24 cellular contexts compared by ENCODE assay signal in genomic region chr17:30701498-30701989, GRCh38.
A peak's percentile ranks its signal among the peaks of the same experiment; 100 is the strongest.
DNase-seq lines count a peak whose midpoint lies in the region; ATAC-seq, FAIRE-seq and TF ChIP-seq lines count a peak whose summit lies in the region.
"Had no signal": no experiment of that assay in that cellular context is flagged by ENCODE, and none has a peak within 500 bp of the region (broad histone marks: within the 10 kb centered on the region; RNA-seq: fewer than 3 reads in every experiment).

No MANE protein-coding gene starts in this region.

- H2AK5ac ChIP-seq in H1 (ENCODE audit: low read depth, low read length) = no peak overlapping the region

- POLR2A ChIA-PET in H1 (lab: Charles Lee; ENCODE audit: partially characterized antibody) = interaction anchor here (1.4 kb wide), 1 partner anchor 225 kb away, joined by 3 read pairs; the partner anchor contains the start of gene GOSR1

- H2BK5ac ChIP-seq in H1 (ENCODE audit: low read depth, low read length) = no peak overlapping the region

- peak overlapping the region in 1 of 2 experiments; percentile 2; a peak in 1 of 4 replicates for H3K4me2 ChIP-seq in H1 (ENCODE audit: insufficient read depth in 1 of 2, low read depth in 2 of 2, low read length in 2 of 2)

- H3K27ac ChIP-seq in 22Rv1 (peak overlapping the region; percentile 51; the same call in 1 of the 2 replicates), HUES6 (ENCODE audit: low read depth, low read length) (peak overlapping the region; percentile 89), H1 (ENCODE audit: low read depth, low read length) (peak overlapping the region; percentile 20; the same call in 1 of the 2 replicates)
- H3K27ac ChIP-seq: C4-2B, SJSA1 had no signal

- H2AFZ ChIP-seq in H1 (ENCODE audit: low read length) = no peak overlapping the region

- peaks cover 2% of the 10 kb centered on the region; the same call in 1 of the 2 replicates for H3K23me2 ChIP-seq in H1 (ENCODE audit: low read depth, low read length)

- no peak for TF ChIP-seq EP300 in H1 (IDR thresholded peaks at IDR 0.05; ENCODE audit: borderline replicate concordance in 1 of 2, low read depth in 2 of 2, low read length in 2 of 2)

- H3K79me2 ChIP-seq in H1 (ENCODE audit: control insufficient read depth in 1 of 2, insufficient read depth in 2 of 2, low read length in 2 of 2) = peaks cover 0 to 1% of the 10 kb centered on the region in 2 experiments; a peak in 2 of 4 replicates

- H3K14ac ChIP-seq in H1 (ENCODE audit: insufficient read length) = no peak overlapping the region

- H2BK15ac ChIP-seq in H1 (ENCODE audit: low read length) = no peak overlapping the region

- no peaks in the 10 kb centered on the region for H4K20me1 ChIP-seq in H1 (replicated peaks in 1 of 2; ENCODE audit: control insufficient read depth in 1 of 2, insufficient read depth in 2 of 2, low read length in 2 of 2)

- no peak for DNase-seq in H1 (ENCODE audit: low read depth in 1 of 2, low spot score in 2 of 2)
- DNase-seq in mesothelial cell of epicardium (ENCODE audit: low spot score in 2 of 2, unreplicated experiment in 2 of 2) = no peak
- no peak for DNase-seq in foreskin fibroblast
- no peak for DNase-seq in stimulated activated naive CD8-positive, alpha-beta T cell treated with anti-CD3 and anti-CD28 coated beads, Interleukin-15, amount 100 ng/mL, for 72 hours
- DNase-seq in mesenteric fat pad (ENCODE audit: low spot score) = no peak
- DNase-seq: 8988T; CD8-positive, alpha-beta memory T cell; HFFc6; KG1; NCI-H1092 treated with DMSO at 0.1 percent for 48 hours; NCI-H2029 treated with DMSO at 0.1 percent for 48 hours; NCI-H345; NCI-H524; NCI-H774; NK-92 treated with Interleukin-12 subunit alpha and Interleukin-12 subunit beta, amount 100 ng/mL, for 24 hours had no signal

- H2BK12ac ChIP-seq in H1 (ENCODE audit: low read depth, low read length) = peak overlapping the region; percentile 68; the same call in 1 of the 2 replicates

- ATAC-seq in stimulated activated naive CD8-positive, alpha-beta T cell treated with anti-CD3 and anti-CD28 coated beads, Interleukin-15, amount 100 ng/mL, for 72 hours = no peak
- ATAC-seq in HG02798 (IDR thresholded peaks at IDR 0.05; ENCODE audit: poor library complexity, unreplicated experiment) = no peak
- ATAC-seq: Right ventricle myocardium inferior had no signal

- H3K27me3 ChIP-seq in HUES6 (ENCODE audit: control insufficient read depth, insufficient read depth, low read length) = no peaks in the 10 kb centered on the region
- H3K27me3 ChIP-seq in H1 (replicated peaks in 1 of 4; ENCODE audit: control insufficient read depth in 3 of 4, extremely low read depth in 1 of 4, insufficient read depth in 3 of 4, low read length in 3 of 4) = no peaks in the 10 kb centered on the region; a peak in 1 of 7 replicates
- H3K27me3 ChIP-seq: SJSA1 had no signal

- peak overlapping the region; percentile 48; the same call in 1 of the 2 replicates for H3K18ac ChIP-seq in H1 (ENCODE audit: extremely low read depth, low read length)

- H3K9me3 Mint-ChIP-seq in mesothelial cell of epicardium = no peaks in the 10 kb centered on the region
- no peaks in the 10 kb centered on the region for H3K9me3 Mint-ChIP-seq in stimulated activated naive CD8-positive, alpha-beta T cell treated with anti-CD3 and anti-CD28 coated beads, Interleukin-15, amount 100 ng/mL, for 72 hours
- H3K9me3 Mint-ChIP-seq: CD8-positive, alpha-beta memory T cell; HFFc6 had no signal

- peak overlapping the region; percentile 81 for H3K9ac ChIP-seq in HUES6 (ENCODE audit: low read length)
- no peak overlapping the region for H3K9ac ChIP-seq in H1 (replicated peaks in 1 of 4; ENCODE audit: extremely low read depth in 1 of 4, low read depth in 3 of 4, low read length in 3 of 4)

- peak overlapping the region; percentile 91 for H3K27ac Mint-ChIP-seq in mesothelial cell of epicardium
- no peak overlapping the region for H3K27ac Mint-ChIP-seq in stimulated activated naive CD8-positive, alpha-beta T cell treated with anti-CD3 and anti-CD28 coated beads, Interleukin-15, amount 100 ng/mL, for 72 hours
- H3K27ac Mint-ChIP-seq: HFFc6 had no signal

- no peaks in the 10 kb centered on the region for H3K27me3 Mint-ChIP-seq in mesothelial cell of epicardium (ENCODE audit: low read depth)
- H3K27me3 Mint-ChIP-seq in stimulated activated naive CD8-positive, alpha-beta T cell treated with anti-CD3 and anti-CD28 coated beads, Interleukin-15, amount 100 ng/mL, for 72 hours = peaks cover 63% of the 10 kb centered on the region

- H3K4me3 Mint-ChIP-seq in mesothelial cell of epicardium = no peak overlapping the region
- no peak overlapping the region for H3K4me3 Mint-ChIP-seq in stimulated activated naive CD8-positive, alpha-beta T cell treated with anti-CD3 and anti-CD28 coated beads, Interleukin-15, amount 100 ng/mL, for 72 hours
- H3K4me3 Mint-ChIP-seq: CD8-positive, alpha-beta memory T cell; HFFc6 had no signal

- H4K8ac ChIP-seq in H1 (ENCODE audit: extremely low read depth, insufficient read depth, low read length) = no peak overlapping the region

- H3K4me3 ChIP-seq in HUES6 (ENCODE audit: low read depth, low read length) (no peak overlapping the region), H1 (ENCODE audit: extremely low read depth in 1 of 4, insufficient read depth in 2 of 4, low read depth in 3 of 4, low read length in 4 of 4) (peak overlapping the region in 1 of 4 experiments; percentile 24; a peak in 1 of 8 replicates), foreskin fibroblast (ENCODE audit: low read depth in 1 of 2, low read length in 2 of 2) (no peak overlapping the region)
- H3K4me3 ChIP-seq: SJSA1 had no signal

- CTCF ChIA-PET in H1 (lab: Charles Lee; ENCODE audit: partially characterized antibody) = no interaction called here

- H3K79me1 ChIP-seq in H1 (ENCODE audit: low read depth, low read length) = peaks cover 2% of the 10 kb centered on the region; the same call in 1 of the 2 replicates

- no peak for TF ChIP-seq POLR2A in H1 (IDR thresholded peaks at IDR 0.05; ENCODE audit: control extremely low read depth in 1 of 2, low read depth in 2 of 2, low read length in 2 of 2)

- H4K5ac ChIP-seq in H1 (ENCODE audit: insufficient read length, low read depth, low read length) = peak overlapping the region; percentile 57

- H3K23ac ChIP-seq in H1 (ENCODE audit: insufficient read length) = no peak overlapping the region

- no peak overlapping the region for H2BK20ac ChIP-seq in H1 (ENCODE audit: low read length)

- H3K4me1 Mint-ChIP-seq in mesothelial cell of epicardium = peaks cover 22% of the 10 kb centered on the region
- peaks cover 19% of the 10 kb centered on the region for H3K4me1 Mint-ChIP-seq in stimulated activated naive CD8-positive, alpha-beta T cell treated with anti-CD3 and anti-CD28 coated beads, Interleukin-15, amount 100 ng/mL, for 72 hours

- H3K36me3 ChIP-seq in HUES6 (ENCODE audit: control insufficient read depth, insufficient read depth, low read length) (no peaks in the 10 kb centered on the region), H1 (ENCODE audit: control insufficient read depth in 2 of 4, insufficient read depth in 4 of 4, low read length in 3 of 4) (no peaks in the 10 kb centered on the region)
- H3K36me3 ChIP-seq: SJSA1 had no signal

- peak overlapping the region; percentile 1 for H3K56ac ChIP-seq in H1 (replicated peaks; ENCODE audit: insufficient read length, low read depth, low read length)

- TF ChIP-seq RAD21 in H1 (IDR thresholded peaks at IDR 0.05 in 1 of 2, conservative IDR thresholded peaks at IDR 0.05 in 1 of 2; ENCODE audit: low read depth in 2 of 2, low read length in 2 of 2) = no peak

- H4K91ac ChIP-seq in H1 (replicated peaks; ENCODE audit: insufficient read length, low read length) = no peak overlapping the region

- H3K36me3 Mint-ChIP-seq in mesothelial cell of epicardium = no peaks in the 10 kb centered on the region
- H3K36me3 Mint-ChIP-seq: CD8-positive, alpha-beta memory T cell had no signal

- FAIRE-seq in H1 (lab: Jason Lieb, UNC) = no peak
- FAIRE-seq: G401.6, GM18507, H54 had no signal

- TF ChIP-seq CTCF in 22Rv1 (IDR thresholded peaks at IDR 0.05) (no peak), H1 (IDR thresholded peaks at IDR 0.05; ENCODE audit: control extremely low read depth in 1 of 3, insufficient read depth in 1 of 3, low read depth in 1 of 3, low read length in 3 of 3) (no peak), mesothelial cell of epicardium (IDR thresholded peaks at IDR 0.05; ENCODE audit: unreplicated experiment) (no peak), foreskin fibroblast (IDR thresholded peaks at IDR 0.05; ENCODE audit: low read depth, low read length) (no peak)

- H3K4ac ChIP-seq in H1 (replicated peaks; ENCODE audit: insufficient read length, low read depth, low read length) = no peak overlapping the region

- H3K9me3 ChIP-seq in HUES6 (ENCODE audit: control insufficient read depth, insufficient read depth, low read depth, low read length) (no peaks in the 10 kb centered on the region), H1 (ENCODE audit: insufficient read depth in 2 of 2, low read depth in 1 of 2, low read length in 1 of 2) (no peaks in the 10 kb centered on the region)
- H3K9me3 ChIP-seq: SJSA1 had no signal

- H2BK120ac ChIP-seq in H1 (replicated peaks; ENCODE audit: low read depth, low read length) = no peak overlapping the region

- WGBS in H1 (ENCODE audit: extremely low coverage in 1 of 2, insufficient coverage in 1 of 2, insufficient read length in 1 of 2, insufficient replicate concordance in 2 of 2, low coverage in 1 of 2, low lambda C conversion rate in 2 of 2, missing lambda C conversion rate in 1 of 2), 2 experiments = 84% methylated on average over 7 of the region's 7 CpGs; no CpG with 5 or more reads in 1 of the 2 experiments

- H3K4me1 ChIP-seq in HUES6 (ENCODE audit: control insufficient read depth, insufficient read depth, low read length) = peaks cover 15% of the 10 kb centered on the region
- H3K4me1 ChIP-seq in H1 (replicated peaks in 1 of 4; ENCODE audit: control insufficient read depth in 3 of 4, insufficient read depth in 4 of 4, low read length in 3 of 4) = peaks cover 0 to 13% (median under 1%) of the 10 kb centered on the region in 4 experiments; a peak in 4 of 7 replicates
- H3K4me1 ChIP-seq: SJSA1 had no signal

TF ChIP-seq in H1, 55 proteins besides CTCF, POLR2A, EP300 and RAD21:
- TF ChIP-seq RFX5 (IDR thresholded peaks at IDR 0.05; ENCODE audit: borderline replicate concordance, low read depth, low read length) (no peak), SRF (IDR thresholded peaks at IDR 0.05; ENCODE audit: low read depth, low read length) (no peak), SIRT6 (IDR thresholded peaks at IDR 0.05; ENCODE audit: low read length) (no peak), ZNF274 (IDR thresholded peaks at IDR 0.05; ENCODE audit: borderline replicate concordance, extremely low read depth, low read length) (no peak), KDM1A (IDR thresholded peaks at IDR 0.05; ENCODE audit: borderline replicate concordance, low read length) (no peak), NRF1 (IDR thresholded peaks at IDR 0.05; ENCODE audit: low read depth, low read length) (no peak), JUND (IDR thresholded peaks at IDR 0.05; ENCODE audit: low read length) (no peak), POU5F1 (IDR thresholded peaks at IDR 0.05; ENCODE audit: low read depth, low read length) (no peak), CBX8 (IDR thresholded peaks at IDR 0.05; ENCODE audit: borderline replicate concordance, low read depth, low read length) (no peak), ASH2L (IDR thresholded peaks at IDR 0.05; ENCODE audit: low read length) (no peak)

Comparison
In these comparisons a context has a peak if more than half of its experiments do, and no peak if none do; other contexts are left out.
1. H3K27ac ChIP-seq: peak in every context shown above with its lines; median percentile 89 in HUES6; 51 in 22Rv1; 20 in H1.